Comparison of ENCODE assay signal across 1 cellular context in the genomic region with DNA sequence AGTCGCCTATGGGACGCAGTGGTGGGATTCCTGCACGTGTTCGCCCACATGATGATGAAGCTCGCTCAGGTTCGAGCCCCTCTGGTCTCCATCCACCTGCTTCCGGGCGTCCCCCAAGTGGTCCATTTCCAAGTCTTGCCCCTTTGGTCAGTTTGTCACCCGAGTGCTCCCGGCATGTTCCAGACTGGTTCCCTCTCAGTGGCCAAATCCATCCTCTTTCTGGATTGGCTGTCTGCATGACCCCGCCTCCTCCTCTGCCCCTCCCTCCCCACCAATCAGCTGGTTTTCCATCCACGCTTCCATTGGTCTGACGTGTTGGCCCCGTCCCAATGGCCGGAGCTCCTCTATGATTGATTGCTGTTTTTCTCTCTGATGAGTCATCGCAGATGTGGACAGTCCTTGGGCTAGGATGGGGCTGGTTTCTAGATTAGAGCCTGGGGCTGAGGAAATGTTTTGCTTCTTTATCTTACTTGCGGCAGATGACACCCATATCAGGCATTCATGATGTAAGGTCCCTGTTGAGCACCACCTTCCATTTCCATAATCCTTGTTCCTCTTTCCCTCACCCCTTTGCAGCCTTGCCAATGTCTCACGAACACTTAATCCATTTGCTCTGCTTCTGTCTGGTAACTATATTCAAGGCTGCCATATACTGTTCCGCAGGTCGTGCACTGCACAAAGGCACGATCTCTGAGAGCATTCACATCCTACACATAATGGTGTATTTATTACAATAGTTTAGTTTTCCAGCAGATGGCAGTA.
TF ChIP-seq lines count a peak whose summit lies in the region.

No MANE protein-coding gene starts in this region.

TF ChIP-seq in HEK293, 187 proteins besides CTCF, POLR2A, EP300 and RAD21 (continued from another document and continues in another):
- TF ChIP-seq, protein P1, sequence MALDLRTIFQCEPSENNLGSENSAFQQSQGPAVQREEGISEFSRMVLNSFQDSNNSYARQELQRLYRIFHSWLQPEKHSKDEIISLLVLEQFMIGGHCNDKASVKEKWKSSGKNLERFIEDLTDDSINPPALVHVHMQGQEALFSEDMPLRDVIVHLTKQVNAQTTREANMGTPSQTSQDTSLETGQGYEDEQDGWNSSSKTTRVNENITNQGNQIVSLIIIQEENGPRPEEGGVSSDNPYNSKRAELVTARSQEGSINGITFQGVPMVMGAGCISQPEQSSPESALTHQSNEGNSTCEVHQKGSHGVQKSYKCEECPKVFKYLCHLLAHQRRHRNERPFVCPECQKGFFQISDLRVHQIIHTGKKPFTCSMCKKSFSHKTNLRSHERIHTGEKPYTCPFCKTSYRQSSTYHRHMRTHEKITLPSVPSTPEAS (tag by site-specific recombination; IDR thresholded peaks at IDR 0.05) = 0 out of 2 replicates have a peak, but pooled peaks have one; percentile 64
- TF ChIP-seq ZNF18 (tag by site-specific recombination; IDR thresholded peaks at IDR 0.05) = 0 out of 2 replicates have a peak, but pooled peaks have one; percentile 20
- no peak for TF ChIP-seq ZNF16 (tag by site-specific recombination; IDR thresholded peaks at IDR 0.05; ENCODE audit: low read depth)
- peak; percentile 64 for TF ChIP-seq SETDB1 (IDR thresholded peaks at IDR 0.05; ENCODE audit: insufficient read length, low read length)
- no peak for TF ChIP-seq ZNF133 (tag by site-specific recombination; IDR thresholded peaks at IDR 0.05)
- peak; percentile 79; the same call in 1 of the 2 replicates for TF ChIP-seq ZNF639 (tag by site-specific recombination; IDR thresholded peaks at IDR 0.05)
- TF ChIP-seq REST (tag by site-specific recombination; IDR thresholded peaks at IDR 0.05) = 0 out of 2 replicates have a peak, but pooled peaks have one; percentile 28
- TF ChIP-seq TCF7L2 (IDR thresholded peaks at IDR 0.05; ENCODE audit: borderline replicate concordance, low read depth, low read length) = no peak
- TF ChIP-seq ZBTB1 (tag by site-specific recombination; IDR thresholded peaks at IDR 0.05) = peak; percentile 34; the same call in 1 of the 2 replicates
- TF ChIP-seq, protein P2, sequence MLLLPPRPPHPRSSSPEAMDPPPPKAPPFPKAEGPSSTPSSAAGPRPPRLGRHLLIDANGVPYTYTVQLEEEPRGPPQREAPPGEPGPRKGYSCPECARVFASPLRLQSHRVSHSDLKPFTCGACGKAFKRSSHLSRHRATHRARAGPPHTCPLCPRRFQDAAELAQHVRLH (tag by site-specific recombination; IDR thresholded peaks at IDR 0.05) = peak; percentile 98
- TF ChIP-seq MZF1 (tag by site-specific recombination; IDR thresholded peaks at IDR 0.05; ENCODE audit: borderline replicate concordance) = peak; percentile 82; the same call in 1 of the 2 replicates
- TF ChIP-seq ZNF76 (tag by site-specific recombination; IDR thresholded peaks at IDR 0.05; ENCODE audit: borderline replicate concordance, low read depth) = peak; percentile 32; the same call in 1 of the 2 replicates
- TF ChIP-seq ZBTB48 (tag by site-specific recombination; IDR thresholded peaks at IDR 0.05) = peak; percentile 86
- peak; percentile 93 for TF ChIP-seq ZNF600 (tag by site-specific recombination; IDR thresholded peaks at IDR 0.05)
- TF ChIP-seq ZNF324 (tag by site-specific recombination; IDR thresholded peaks at IDR 0.05) = peak; percentile 93; the same call in 1 of the 2 replicates
- peak; percentile 98 for TF ChIP-seq ZNF654 (tag by site-specific recombination; IDR thresholded peaks at IDR 0.05; ENCODE audit: low read depth)
- peak; percentile 68; the same call in 1 of the 2 replicates for TF ChIP-seq SCRT1 (tag by site-specific recombination; IDR thresholded peaks at IDR 0.05; ENCODE audit: borderline replicate concordance)
- TF ChIP-seq ZNF530 (tag by site-specific recombination; IDR thresholded peaks at IDR 0.05; ENCODE audit: low read depth) = no peak
- TF ChIP-seq ZBTB44 (tag by site-specific recombination; IDR thresholded peaks at IDR 0.05) = peak; percentile 74
- no peak for TF ChIP-seq HOXA7 (CRISPR knock-in tag; IDR thresholded peaks at IDR 0.05; ENCODE audit: borderline replicate concordance)
- peak; percentile 79 for TF ChIP-seq ZNF558 (tag by site-specific recombination; IDR thresholded peaks at IDR 0.05)
- TF ChIP-seq ATF2 (tag by site-specific recombination; IDR thresholded peaks at IDR 0.05; ENCODE audit: low read depth) = peak; percentile 88
- peak; percentile 95 for TF ChIP-seq ZNF24 (tag by site-specific recombination; IDR thresholded peaks at IDR 0.05)
- TF ChIP-seq ZFP37 (tag by site-specific recombination; IDR thresholded peaks at IDR 0.05) = peak; percentile 87
- TF ChIP-seq ZNF391 (tag by site-specific recombination; IDR thresholded peaks at IDR 0.05; ENCODE audit: borderline replicate concordance, low read depth) = peak; percentile 93
- TF ChIP-seq YY2 (tag by site-specific recombination; IDR thresholded peaks at IDR 0.05) = peak; percentile 74
- peak; percentile 92 for TF ChIP-seq ZBTB10 (tag by site-specific recombination; IDR thresholded peaks at IDR 0.05)
- TF ChIP-seq, protein P3, sequence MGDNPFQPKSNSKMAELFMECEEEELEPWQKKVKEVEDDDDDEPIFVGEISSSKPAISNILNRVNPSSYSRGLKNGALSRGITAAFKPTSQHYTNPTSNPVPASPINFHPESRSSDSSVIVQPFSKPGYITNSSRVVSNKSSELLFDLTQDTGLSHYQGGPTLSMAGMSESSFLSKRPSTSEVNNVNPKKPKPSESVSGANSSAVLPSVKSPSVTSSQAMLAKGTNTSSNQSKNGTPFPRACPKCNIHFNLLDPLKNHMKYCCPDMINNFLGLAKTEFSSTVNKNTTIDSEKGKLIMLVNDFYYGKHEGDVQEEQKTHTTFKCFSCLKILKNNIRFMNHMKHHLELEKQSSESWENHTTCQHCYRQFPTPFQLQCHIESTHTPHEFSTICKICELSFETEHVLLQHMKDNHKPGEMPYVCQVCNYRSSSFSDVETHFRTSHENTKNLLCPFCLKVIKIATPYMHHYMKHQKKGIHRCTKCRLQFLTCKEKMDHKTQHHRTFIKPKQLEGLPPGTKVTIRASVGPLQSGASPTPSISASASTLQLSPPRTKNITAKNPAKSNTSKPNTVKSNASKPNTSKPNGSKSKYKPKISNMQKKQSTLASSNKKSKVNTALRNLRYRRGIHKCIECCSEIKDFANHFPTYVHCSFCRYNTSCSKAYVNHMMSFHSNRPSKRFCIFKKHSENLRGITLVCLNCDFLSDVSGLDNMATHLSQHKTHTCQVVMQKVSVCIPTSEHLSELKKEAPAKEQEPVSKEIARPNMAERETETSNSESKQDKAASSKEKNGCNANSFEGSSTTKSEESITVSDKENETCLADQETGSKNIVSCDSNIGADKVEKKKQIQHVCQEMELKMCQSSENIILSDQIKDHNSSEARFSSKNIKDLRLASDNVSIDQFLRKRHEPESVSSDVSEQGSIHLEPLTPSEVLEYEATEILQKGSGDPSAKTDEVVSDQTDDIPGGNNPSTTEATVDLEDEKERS (tag by site-specific recombination; IDR thresholded peaks at IDR 0.05) = peak; percentile 100
- TF ChIP-seq ZBTB17 (tag by site-specific recombination; IDR thresholded peaks at IDR 0.05) = peak; percentile 100
- TF ChIP-seq ZEB2 (tag by site-specific recombination; IDR thresholded peaks at IDR 0.05) = peak; percentile 96
- TF ChIP-seq, protein P4, sequence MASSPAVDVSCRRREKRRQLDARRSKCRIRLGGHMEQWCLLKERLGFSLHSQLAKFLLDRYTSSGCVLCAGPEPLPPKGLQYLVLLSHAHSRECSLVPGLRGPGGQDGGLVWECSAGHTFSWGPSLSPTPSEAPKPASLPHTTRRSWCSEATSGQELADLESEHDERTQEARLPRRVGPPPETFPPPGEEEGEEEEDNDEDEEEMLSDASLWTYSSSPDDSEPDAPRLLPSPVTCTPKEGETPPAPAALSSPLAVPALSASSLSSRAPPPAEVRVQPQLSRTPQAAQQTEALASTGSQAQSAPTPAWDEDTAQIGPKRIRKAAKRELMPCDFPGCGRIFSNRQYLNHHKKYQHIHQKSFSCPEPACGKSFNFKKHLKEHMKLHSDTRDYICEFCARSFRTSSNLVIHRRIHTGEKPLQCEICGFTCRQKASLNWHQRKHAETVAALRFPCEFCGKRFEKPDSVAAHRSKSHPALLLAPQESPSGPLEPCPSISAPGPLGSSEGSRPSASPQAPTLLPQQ (tag by site-specific recombination; IDR thresholded peaks at IDR 0.05) = peak; percentile 88
- peak; percentile 94 for TF ChIP-seq ZNF2 (tag by site-specific recombination; IDR thresholded peaks at IDR 0.05)
- peak; percentile 72; the same call in 1 of the 2 replicates for TF ChIP-seq ZSCAN30 (tag by site-specific recombination; IDR thresholded peaks at IDR 0.05)
